8 cellular contexts compared by ENCODE assay signal in genomic region chr3:157204431-157204830, GRCh38. TPM values are rescaled to one million over a fixed set of nuclear protein-coding genes. Genes with fewer than 3 reads are reported as not detected.
DNase-seq lines count a peak whose midpoint lies in the region; ATAC-seq, FAIRE-seq and TF ChIP-seq lines count a peak whose summit lies in the region.

No MANE protein-coding gene starts in this region.

- TF ChIP-seq POLR2A in upper lobe of left lung (IDR thresholded peaks at IDR 0.05): no peak
- no peak for TF ChIP-seq POLR2A in GM12892 (IDR thresholded peaks at IDR 0.05; ENCODE audit: low read depth, low read length)

- TF ChIP-seq CTCF in heart right ventricle (IDR thresholded peaks at IDR 0.05) (peak; percentile 17 to 78 (median 66)), RWPE2 (IDR thresholded peaks at IDR 0.05; ENCODE audit: poor library complexity, severe bottlenecking) (peak; percentile 74), upper lobe of left lung (IDR thresholded peaks at IDR 0.05) (peak in 4 of 6 experiments; percentile 15 to 36 (median 30))

- H3K9me3 Mint-ChIP-seq in stimulated activated effector memory CD8-positive, alpha-beta T cell treated with anti-CD3 and anti-CD28 coated beads, Interleukin-12 subunit alpha, Interleukin-12 subunit beta, amount 100 ng/mL, for 72 hours: no peaks in the 10 kb centered on the region

- DNase-seq in heart right ventricle: no peak
- DNase-seq in left ventricle myocardium superior: no peak
- no peak for DNase-seq in RWPE2 (ENCODE audit: low spot score)
- no peak for DNase-seq in frontal cortex (ENCODE audit: low spot score in 2 of 2)
- no peak for DNase-seq in upper lobe of left lung
- no peak for DNase-seq in GM12892 (ENCODE audit: insufficient read length)
- DNase-seq in stimulated activated effector memory CD8-positive, alpha-beta T cell treated with anti-CD3 and anti-CD28 coated beads, Interleukin-12 subunit alpha, Interleukin-12 subunit beta, amount 100 ng/mL, for 72 hours (ENCODE audit: low spot score in 2 of 2): no peak
- DNase-seq in NCI-H187 (lab: John Stamatoyannopoulos, UW): no peak

- no peak overlapping the region for H3K4me3 Mint-ChIP-seq in stimulated activated effector memory CD8-positive, alpha-beta T cell treated with anti-CD3 and anti-CD28 coated beads, Interleukin-12 subunit alpha, Interleukin-12 subunit beta, amount 100 ng/mL, for 72 hours

- no peaks in the 10 kb centered on the region for H3K36me3 Mint-ChIP-seq in stimulated activated effector memory CD8-positive, alpha-beta T cell treated with anti-CD3 and anti-CD28 coated beads, Interleukin-12 subunit alpha, Interleukin-12 subunit beta, amount 100 ng/mL, for 72 hours

- H3K4me1 Mint-ChIP-seq in stimulated activated effector memory CD8-positive, alpha-beta T cell treated with anti-CD3 and anti-CD28 coated beads, Interleukin-12 subunit alpha, Interleukin-12 subunit beta, amount 100 ng/mL, for 72 hours: no peaks in the 10 kb centered on the region

- intact Hi-C loops in heart right ventricle (cut with DNase I) (loop anchor here in 7 of 10 donors (1.0 to 10.0 kb wide), 9 partner anchors 35 to 368 kb away; no protein-coding TSS in a partner anchor), left ventricle myocardium superior (cut with micrococcal nuclease) (loop anchor here (2.0 kb wide), 1 partner anchor 288 kb away; no protein-coding TSS in a partner anchor)

- no peak for ATAC-seq in heart right ventricle
- ATAC-seq in left ventricle myocardium superior: no peak
- ATAC-seq in RWPE2 (ENCODE audit: low read depth): no peak
- ATAC-seq in upper lobe of left lung (ENCODE audit: low FRiP score in 2 of 2): no peak
- ATAC-seq in stimulated activated effector memory CD8-positive, alpha-beta T cell treated with anti-CD3 and anti-CD28 coated beads, Interleukin-12 subunit alpha, Interleukin-12 subunit beta, amount 100 ng/mL, for 72 hours: no peak

- FAIRE-seq in frontal cortex (lab: Jason Lieb, UNC) (peak; percentile 98), GM12892 (lab: Jason Lieb, UNC) (no peak)

- H3K27ac Mint-ChIP-seq in stimulated activated effector memory CD8-positive, alpha-beta T cell treated with anti-CD3 and anti-CD28 coated beads, Interleukin-12 subunit alpha, Interleukin-12 subunit beta, amount 100 ng/mL, for 72 hours: no peak overlapping the region

- H3K9me3 ChIP-seq in heart right ventricle (no peaks in the 10 kb centered on the region), RWPE2 (ENCODE audit: severe bottlenecking) (no peaks in the 10 kb centered on the region), upper lobe of left lung (no peaks in the 10 kb centered on the region)

- 17 to 23% methylated on average over 1 of the region's 1 CpG for WGBS in heart right ventricle, 2 donors
- 36 to 39% methylated on average over 1 of the region's 1 CpG for WGBS in upper lobe of left lung, 2 donors

- H3K27ac ChIP-seq in heart right ventricle: no peak overlapping the region
- H3K27ac ChIP-seq in RWPE2 (ENCODE audit: poor library complexity, severe bottlenecking): no peak overlapping the region
- no peak overlapping the region for H3K27ac ChIP-seq in upper lobe of left lung

- no peak for TF ChIP-seq EP300 in upper lobe of left lung (IDR thresholded peaks at IDR 0.05)

- H3K4me3 ChIP-seq in heart right ventricle (no peak overlapping the region), RWPE2 (ENCODE audit: severe bottlenecking) (no peak overlapping the region), upper lobe of left lung (no peak overlapping the region)

- peaks cover 0 to 20% (median 8%) of the 10 kb centered on the region in 9 donors for H3K4me1 ChIP-seq in heart right ventricle
- H3K4me1 ChIP-seq in RWPE2 (ENCODE audit: insufficient read depth, poor library complexity, severe bottlenecking): no peaks in the 10 kb centered on the region
- H3K4me1 ChIP-seq in upper lobe of left lung: peaks cover 0 to 3% (median 0%) of the 10 kb centered on the region in 4 donors

- H3K36me3 ChIP-seq in heart right ventricle: peaks cover 0 to 4% (median 0%) of the 10 kb centered on the region in 9 donors
- no peaks in the 10 kb centered on the region for H3K36me3 ChIP-seq in RWPE2 (ENCODE audit: low read depth)
- no peaks in the 10 kb centered on the region for H3K36me3 ChIP-seq in upper lobe of left lung

- H3K27me3 ChIP-seq in heart right ventricle: no peaks in the 10 kb centered on the region
- no peaks in the 10 kb centered on the region for H3K27me3 ChIP-seq in RWPE2 (ENCODE audit: insufficient read depth, poor library complexity, severe bottlenecking)
- H3K27me3 ChIP-seq in upper lobe of left lung: no peaks in the 10 kb centered on the region

RNA-seq across cellular contexts. Expression of gene CCNL1, which starts 44.5 kb away (rescaled TPM):
- total RNA-seq in heart right ventricle: 10 to 100 TPM; 19.1 to 52.5 (median 24.7) TPM
- 10 to 100 TPM; 23.7 to 77.3 TPM for polyA plus RNA-seq in heart right ventricle
- total RNA-seq in left ventricle myocardium superior: 30.7 TPM
- 64.4 TPM for total RNA-seq in frontal cortex
- 100 to 1,000 TPM; 118 to 344 (median 246) TPM for total RNA-seq in upper lobe of left lung
- 103 TPM for polyA plus RNA-seq in GM12892 (2012; ENCODE audit: missing spikeins)
